ENCODE assay signal across 1 cellular context in genomic region chr10:124429576-124429975, GRCh38.
TF ChIP-seq lines count a peak whose summit lies in the region.

No MANE protein-coding gene starts in this region.

TF ChIP-seq in H1, 55 proteins besides CTCF, POLR2A, EP300 and RAD21 (continued from another document):
- TF ChIP-seq YY1 (IDR thresholded peaks at IDR 0.05; ENCODE audit: low read depth, low read length) (no peak), POU5F1 (IDR thresholded peaks at IDR 0.05; ENCODE audit: low read depth, low read length) (no peak), SUZ12 (IDR thresholded peaks at IDR 0.05; ENCODE audit: low read length) (no peak), MAX (IDR thresholded peaks at IDR 0.05) (no peak)
